ENCODE assay signal across 24 cellular contexts in the genomic region with DNA sequence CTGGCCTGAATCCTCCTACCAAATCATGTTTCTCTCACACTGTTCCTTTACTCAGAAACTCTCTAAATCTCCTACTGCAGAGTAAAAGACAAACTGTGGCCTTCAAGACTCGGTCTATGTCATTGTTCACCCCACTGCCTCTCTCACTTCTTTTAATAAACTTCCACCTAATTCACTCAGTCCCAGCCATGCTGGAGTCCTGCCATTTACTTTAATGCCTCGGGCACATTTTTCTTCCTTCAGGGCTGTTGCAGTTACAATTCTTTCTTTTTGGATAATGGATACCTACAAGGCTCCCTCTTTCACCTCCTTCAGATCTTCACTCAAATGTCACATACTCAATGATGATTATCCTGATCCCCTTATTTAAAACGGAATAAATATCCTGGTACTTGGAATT.
DNase-seq lines count a peak whose midpoint lies in the region; ATAC-seq and TF ChIP-seq lines count a peak whose summit lies in the region.
"Had no signal": no experiment of that assay in that cellular context is flagged by ENCODE, and none has a peak within 500 bp of the region (broad histone marks: within the 10 kb centered on the region; RNA-seq: fewer than 3 reads in every experiment).

No MANE protein-coding gene starts in this region.

- intact Hi-C loops in psoas muscle (cut with DNase I): no loop called here
- intact Hi-C loops in OCI-LY7 (cut with micrococcal nuclease; ENCODE audit: unreplicated experiment): no loop called here

- H3K4me2 ChIP-seq in OCI-LY7 (ENCODE audit: low read length): no peak overlapping the region

- H3K4me1 ChIP-seq in HAP-1 (peaks cover 13% of the 10 kb centered on the region), psoas muscle (no peaks in the 10 kb centered on the region), OCI-LY7 (ENCODE audit: insufficient read depth, low read length, poor library complexity, severe bottlenecking) (no peaks in the 10 kb centered on the region)

- H3K27ac Mint-ChIP-seq in WTC11 (peak overlapping the region; percentile 12), nephron (peak overlapping the region; percentile 15 to 58 (median 22))
- H3K27ac Mint-ChIP-seq in activated naive CD4-positive, alpha-beta T cell treated with anti-CD3 and anti-CD28 coated beads, Interleukin-2, amount 10 ng/mL, durations not matched to agents 7 days and 5 days: no peak overlapping the region
- H3K27ac Mint-ChIP-seq: CD8-positive, alpha-beta T cell; T-helper 1 cell treated with Interleukin-12 subunit alpha and Interleukin-12 subunit beta and Interleukin-4 antibody, amounts not matched to agents 30 μg/mL and 1 μg/mL, for 36 hours had no signal

- H3K27ac ChIP-seq in psoas muscle (no peak overlapping the region), OCI-LY7 (ENCODE audit: low read depth, low read length, poor library complexity, severe bottlenecking) (no peak overlapping the region)
- H3K27ac ChIP-seq: GM23248 had no signal

- no peaks in the 10 kb centered on the region for H3K79me2 ChIP-seq in OCI-LY7 (ENCODE audit: insufficient read depth, low read depth, low read length)

- no peaks in the 10 kb centered on the region for H3K9me3 ChIP-seq in HAP-1
- no peaks in the 10 kb centered on the region for H3K9me3 ChIP-seq in psoas muscle
- H3K9me3 ChIP-seq in OCI-LY7 (ENCODE audit: low read length): no peaks in the 10 kb centered on the region

- H3K27me3 ChIP-seq in HAP-1 (ENCODE audit: low read depth) (no peaks in the 10 kb centered on the region), psoas muscle (ENCODE audit: insufficient read depth in 3 of 3, low read length in 2 of 3) (no peaks in the 10 kb centered on the region)

- POLR2A ChIA-PET in WTC11 (lab: Charles Lee): no interaction called here
- POLR2A ChIA-PET in OCI-LY7 (lab: Charles Lee): no interaction called here

- H2AFZ ChIP-seq in OCI-LY7 (ENCODE audit: low read length): no peak overlapping the region
- H2AFZ ChIP-seq: GM23248 had no signal

- H3K9me3 Mint-ChIP-seq in WTC11 (peaks cover 7% of the 10 kb centered on the region), nephron (no peaks in the 10 kb centered on the region)
- peaks cover 4% of the 10 kb centered on the region for H3K9me3 Mint-ChIP-seq in activated naive CD4-positive, alpha-beta T cell treated with anti-CD3 and anti-CD28 coated beads, Interleukin-2, amount 10 ng/mL, durations not matched to agents 7 days and 5 days
- H3K9me3 Mint-ChIP-seq: CD8-positive, alpha-beta T cell had no signal

- H3K4me3 Mint-ChIP-seq in WTC11 (no peak overlapping the region), nephron (no peak overlapping the region)
- H3K4me3 Mint-ChIP-seq in activated naive CD4-positive, alpha-beta T cell treated with anti-CD3 and anti-CD28 coated beads, Interleukin-2, amount 10 ng/mL, durations not matched to agents 7 days and 5 days: no peak overlapping the region
- H3K4me3 Mint-ChIP-seq: CD8-positive, alpha-beta T cell; T-helper 1 cell treated with Interleukin-12 subunit alpha and Interleukin-12 subunit beta and Interleukin-4 antibody, amounts not matched to agents 30 μg/mL and 1 μg/mL, for 36 hours had no signal

- H3K4me3 ChIP-seq in HAP-1 (no peak overlapping the region), foreskin fibroblast (ENCODE audit: low read depth in 1 of 2, low read length in 2 of 2) (no peak overlapping the region), psoas muscle (no peak overlapping the region), OCI-LY7 (ENCODE audit: low read depth, low read length, poor library complexity, severe bottlenecking) (no peak overlapping the region)
- H3K4me3 ChIP-seq: GM12878, GM23248, K562 had no signal

- H3K27me3 Mint-ChIP-seq in WTC11 (ENCODE audit: low read depth) (no peaks in the 10 kb centered on the region), nephron (ENCODE audit: low read depth) (no peaks in the 10 kb centered on the region)
- no peaks in the 10 kb centered on the region for H3K27me3 Mint-ChIP-seq in activated naive CD4-positive, alpha-beta T cell treated with anti-CD3 and anti-CD28 coated beads, Interleukin-2, amount 10 ng/mL, durations not matched to agents 7 days and 5 days

- WGBS in psoas muscle, 3 donors: 68 to 79% (median 73%) methylated on average over 3 of the region's 3 CpGs

- H3K36me3 Mint-ChIP-seq in WTC11: no peaks in the 10 kb centered on the region; the same call in 1 of the 2 replicates
- peaks cover 3% of the 10 kb centered on the region for H3K36me3 Mint-ChIP-seq in nephron (ENCODE audit: low read depth)
- H3K36me3 Mint-ChIP-seq in activated naive CD4-positive, alpha-beta T cell treated with anti-CD3 and anti-CD28 coated beads, Interleukin-2, amount 10 ng/mL, durations not matched to agents 7 days and 5 days: no peaks in the 10 kb centered on the region
- H3K36me3 Mint-ChIP-seq: CD8-positive, alpha-beta T cell had no signal

- peaks cover 9% of the 10 kb centered on the region for H3K4me1 Mint-ChIP-seq in WTC11
- peaks cover 24% of the 10 kb centered on the region for H3K4me1 Mint-ChIP-seq in nephron
- H3K4me1 Mint-ChIP-seq in activated naive CD4-positive, alpha-beta T cell treated with anti-CD3 and anti-CD28 coated beads, Interleukin-2, amount 10 ng/mL, durations not matched to agents 7 days and 5 days: no peaks in the 10 kb centered on the region

- TF ChIP-seq CTCF in WTC11 (IDR thresholded peaks at IDR 0.05): no peak
- no peak for TF ChIP-seq CTCF in nephron (IDR thresholded peaks at IDR 0.05; ENCODE audit: unreplicated experiment in 3 of 3)
- no peak for TF ChIP-seq CTCF in foreskin fibroblast (IDR thresholded peaks at IDR 0.05; ENCODE audit: low read depth, low read length)
- no peak for TF ChIP-seq CTCF in psoas muscle (IDR thresholded peaks at IDR 0.05)
- no peak for TF ChIP-seq CTCF in OCI-LY7 (conservative IDR thresholded peaks at IDR 0.05; ENCODE audit: low read length)

- no peaks in the 10 kb centered on the region for H3K9me2 ChIP-seq in OCI-LY7 (ENCODE audit: insufficient read depth, low read length)

- DNase-seq in EL: peak; percentile 11
- peak; percentile 43 to 53 for DNase-seq in HAP-1 (ENCODE audit: low spot score in 2 of 2)
- DNase-seq in WTC11 (ENCODE audit: low spot score): no peak
- DNase-seq in foreskin fibroblast: no peak
- DNase-seq in activated naive CD4-positive, alpha-beta T cell treated with anti-CD3 and anti-CD28 coated beads, Interleukin-2, amount 10 ng/mL, durations not matched to agents 7 days and 5 days: no peak
- DNase-seq in psoas muscle: no peak
- DNase-seq in OCI-LY7 (ENCODE audit: low spot score): no peak
- DNase-seq: AML-193; C1 segment of cervical spinal cord; CD8-positive, alpha-beta T cell; DMS53; GM23248; NCI-H1092; NCI-H1436; NCI-H1930; NCI-H2227 treated with DMSO at 0.1 percent for 48 hours; NCI-H510A treated with DMSO at 0.1 percent for 48 hours; NCI-H774; SHP77 had no signal

- in situ Hi-C loops in HAP-1 (cut with MboI; ENCODE audit: low sequenced_read_pairs): no loop called here

- CTCF ChIA-PET in WTC11 (lab: Charles Lee): no interaction called here
- CTCF ChIA-PET in activated naive CD4-positive, alpha-beta T cell treated with anti-CD3 and anti-CD28 coated beads, Interleukin-2, amount 10 ng/mL, durations not matched to agents 7 days and 5 days (lab: Charles Lee): no interaction called here
- CTCF ChIA-PET in OCI-LY7 (lab: Charles Lee; ENCODE audit: unreplicated experiment): no interaction called here

- BruUV-seq in OCI-LY7 (replicated peaks; lab: Mats Ljungman, UMichigan): no TSS peak

- no peaks in the 10 kb centered on the region for H4K20me1 ChIP-seq in OCI-LY7 (ENCODE audit: insufficient read depth, low read length)

- ATAC-seq in WTC11 (no peak), psoas muscle (no peak)
- ATAC-seq: CD8-positive, alpha-beta T cell; GM12878; HCT116; K562 had no signal

- no peaks in the 10 kb centered on the region for H3K36me3 ChIP-seq in HAP-1 (replicated peaks)
- H3K36me3 ChIP-seq in psoas muscle (ENCODE audit: insufficient read depth in 1 of 2, low read depth in 1 of 2): no peaks in the 10 kb centered on the region
- no peaks in the 10 kb centered on the region for H3K36me3 ChIP-seq in OCI-LY7 (ENCODE audit: insufficient read depth, low read length)

TF ChIP-seq in WTC11, 78 proteins besides CTCF, POLR2A, EP300 and RAD21 (continues in another document):
- TF ChIP-seq ZNF423 (CRISPR knock-in tag; IDR thresholded peaks at IDR 0.05): no peak
- TF ChIP-seq, protein P1, sequence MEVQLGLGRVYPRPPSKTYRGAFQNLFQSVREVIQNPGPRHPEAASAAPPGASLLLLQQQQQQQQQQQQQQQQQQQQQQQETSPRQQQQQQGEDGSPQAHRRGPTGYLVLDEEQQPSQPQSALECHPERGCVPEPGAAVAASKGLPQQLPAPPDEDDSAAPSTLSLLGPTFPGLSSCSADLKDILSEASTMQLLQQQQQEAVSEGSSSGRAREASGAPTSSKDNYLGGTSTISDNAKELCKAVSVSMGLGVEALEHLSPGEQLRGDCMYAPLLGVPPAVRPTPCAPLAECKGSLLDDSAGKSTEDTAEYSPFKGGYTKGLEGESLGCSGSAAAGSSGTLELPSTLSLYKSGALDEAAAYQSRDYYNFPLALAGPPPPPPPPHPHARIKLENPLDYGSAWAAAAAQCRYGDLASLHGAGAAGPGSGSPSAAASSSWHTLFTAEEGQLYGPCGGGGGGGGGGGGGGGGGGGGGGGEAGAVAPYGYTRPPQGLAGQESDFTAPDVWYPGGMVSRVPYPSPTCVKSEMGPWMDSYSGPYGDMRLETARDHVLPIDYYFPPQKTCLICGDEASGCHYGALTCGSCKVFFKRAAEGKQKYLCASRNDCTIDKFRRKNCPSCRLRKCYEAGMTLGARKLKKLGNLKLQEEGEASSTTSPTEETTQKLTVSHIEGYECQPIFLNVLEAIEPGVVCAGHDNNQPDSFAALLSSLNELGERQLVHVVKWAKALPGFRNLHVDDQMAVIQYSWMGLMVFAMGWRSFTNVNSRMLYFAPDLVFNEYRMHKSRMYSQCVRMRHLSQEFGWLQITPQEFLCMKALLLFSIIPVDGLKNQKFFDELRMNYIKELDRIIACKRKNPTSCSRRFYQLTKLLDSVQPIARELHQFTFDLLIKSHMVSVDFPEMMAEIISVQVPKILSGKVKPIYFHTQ (CRISPR knock-in tag; IDR thresholded peaks at IDR 0.05): no peak
- TF ChIP-seq TP53 (CRISPR knock-in tag; IDR thresholded peaks at IDR 0.05): no peak

Comparison
In these comparisons a context has a peak if more than half of its experiments do, and no peak if none do; other contexts are left out.
1. DNase-seq: peak in EL (single experiment) and HAP-1 (2 of 2); none in WTC11 (single experiment), foreskin fibroblast (0 of 2), activated naive CD4-positive, alpha-beta T cell treated with anti-CD3 and anti-CD28 coated beads, Interleukin-2, amount 10 ng/mL, durations not matched to agents 7 days and 5 days (single experiment), psoas muscle (0 of 2) and OCI-LY7 (single experiment).